In genomic region chr15:51095681-51096331, GRCh38 we compare ENCODE assay signal across 1 cellular context.
TF ChIP-seq lines count a peak whose summit lies in the region.

No MANE protein-coding gene starts in this region.

TF ChIP-seq in HepG2, 621 proteins besides CTCF, POLR2A, EP300 and RAD21:
- no peak for TF ChIP-seq TAF15 (IDR thresholded peaks at IDR 0.05; ENCODE audit: low read depth, low read length, poor library complexity, severe bottlenecking)
- peak; percentile 55 for TF ChIP-seq ZNF629 (CRISPR knock-in tag; conservative IDR thresholded peaks at IDR 0.05)
TF ChIP-seq in HepG2: peak in this region for 1.
